ENCODE assay signal across 23 cellular contexts in genomic region chr5:138708761-138709160, GRCh38.
"Had no signal": no experiment of that assay in that cellular context is flagged by ENCODE, and none has a peak within 500 bp of the region (broad histone marks: within the 10 kb centered on the region; RNA-seq: fewer than 3 reads in every experiment).

No MANE protein-coding gene starts in this region.

- H3K36me3 Mint-ChIP-seq: activated CD8-positive, alpha-beta memory T cell treated with anti-CD3 and anti-CD28 coated beads, Interleukin-2, amount 10 ng/mL, durations not matched to agents 7 days and 5 days; activated naive CD8-positive, alpha-beta T cell treated with anti-CD3 and anti-CD28 coated beads, Interleukin-2, amount 10 ng/mL, durations not matched to agents 7 days and 5 days had no signal

- H3K9me3 Mint-ChIP-seq: activated naive CD8-positive, alpha-beta T cell treated with anti-CD3 and anti-CD28 coated beads, Interleukin-2, amount 10 ng/mL, durations not matched to agents 7 days and 5 days; activated T-cell treated with anti-CD3 and anti-CD28 coated beads, Interleukin-2, amount 50 U/mL, for 24 hours; activated T-helper 2 cell treated with anti-CD3 and anti-CD28 coated beads, Interferon-gamma antibody, Interleukin-2, Interleukin-4, amounts not matched to agents 10 μg/mL and 5 μg/mL and 100 μg/mL, durations not matched to agents 14 hours and 24 hours and 36 hours; stimulated activated naive CD8-positive, alpha-beta T cell treated with anti-CD3 and anti-CD28 coated beads, Interleukin-15, amount 100 ng/mL, for 72 hours had no signal

- H3K27me3 ChIP-seq: body of pancreas, suprapubic skin, upper lobe of left lung had no signal

- H3K4me1 Mint-ChIP-seq: activated CD4-positive, alpha-beta T cell treated with anti-CD3 and anti-CD28 coated beads for 36 hours; activated CD8-positive, alpha-beta memory T cell treated with anti-CD3 and anti-CD28 coated beads, Interleukin-2, amount 10 ng/mL, durations not matched to agents 7 days and 5 days; stimulated activated naive CD8-positive, alpha-beta T cell treated with anti-CD3 and anti-CD28 coated beads, Interleukin-15, amount 100 ng/mL, for 72 hours had no signal

- H3K27ac Mint-ChIP-seq: activated CD4-positive, alpha-beta T cell treated with anti-CD3 and anti-CD28 coated beads for 36 hours; activated CD8-positive, alpha-beta memory T cell treated with anti-CD3 and anti-CD28 coated beads, Interleukin-2, amount 10 ng/mL, durations not matched to agents 7 days and 5 days; activated naive CD8-positive, alpha-beta T cell treated with anti-CD3 and anti-CD28 coated beads, Interleukin-2, amount 10 ng/mL, durations not matched to agents 7 days and 5 days; activated T-cell treated with anti-CD3 and anti-CD28 coated beads, Interleukin-2, amount 50 U/mL, for 24 hours; activated T-helper 2 cell treated with anti-CD3 and anti-CD28 coated beads, Interferon-gamma antibody, Interleukin-2, Interleukin-4, amounts not matched to agents 10 μg/mL and 5 μg/mL and 100 μg/mL, durations not matched to agents 14 hours and 24 hours and 36 hours; stimulated activated naive CD8-positive, alpha-beta T cell treated with anti-CD3 and anti-CD28 coated beads, Interleukin-15, amount 100 ng/mL, for 72 hours had no signal

- DNase-seq: activated CD4-positive, alpha-beta T cell treated with anti-CD3 and anti-CD28 coated beads for 36 hours; activated CD4-positive, alpha-beta T cell treated with anti-CD3 and anti-CD28 coated beads, Interleukin-2, amount 50 U/mL, for 48 hours; activated CD8-positive, alpha-beta memory T cell treated with anti-CD3 and anti-CD28 coated beads, Interleukin-2, amount 10 ng/mL, durations not matched to agents 7 days and 5 days; activated naive CD4-positive, alpha-beta T cell treated with Interleukin-2 at 50 U/mL for 16 hours; activated naive CD8-positive, alpha-beta T cell treated with anti-CD3 and anti-CD28 coated beads, Interleukin-2, amount 10 ng/mL, durations not matched to agents 7 days and 5 days; activated T-cell treated with anti-CD3 and anti-CD28 coated beads, Interleukin-2, amount 50 U/mL, for 24 hours; amygdala; body of pancreas; central memory CD4-positive, alpha-beta T cell; foreskin melanocyte; head of caudate nucleus; left cardiac atrium; psoas muscle; right cardiac atrium; stimulated activated CD4-positive, alpha-beta T cell treated with anti-CD3 and anti-CD28 coated beads, Interleukin-15, amount 100 ng/mL, for 24 hours; stimulated activated CD4-positive, alpha-beta T cell treated with anti-CD3 and anti-CD28 coated beads, Interleukin-2, amount 100 ng/mL, for 48 hours; stimulated activated naive CD8-positive, alpha-beta T cell treated with anti-CD3 and anti-CD28 coated beads, Interleukin-15, amount 100 ng/mL, for 72 hours; upper lobe of left lung had no signal

- ATAC-seq: activated CD4-positive, alpha-beta T cell treated with anti-CD3 and anti-CD28 coated beads for 36 hours; activated CD8-positive, alpha-beta memory T cell treated with anti-CD3 and anti-CD28 coated beads, Interleukin-2, amount 10 ng/mL, durations not matched to agents 7 days and 5 days; body of pancreas; left cardiac atrium; psoas muscle; right cardiac atrium; stimulated activated naive CD8-positive, alpha-beta T cell treated with anti-CD3 and anti-CD28 coated beads, Interleukin-15, amount 100 ng/mL, for 72 hours had no signal

- H3K9me3 ChIP-seq: body of pancreas, psoas muscle, suprapubic skin, upper lobe of left lung had no signal

- H3K4me3 Mint-ChIP-seq: activated CD4-positive, alpha-beta T cell treated with anti-CD3 and anti-CD28 coated beads for 36 hours; activated CD8-positive, alpha-beta memory T cell treated with anti-CD3 and anti-CD28 coated beads, Interleukin-2, amount 10 ng/mL, durations not matched to agents 7 days and 5 days; activated naive CD8-positive, alpha-beta T cell treated with anti-CD3 and anti-CD28 coated beads, Interleukin-2, amount 10 ng/mL, durations not matched to agents 7 days and 5 days; activated T-cell treated with anti-CD3 and anti-CD28 coated beads, Interleukin-2, amount 50 U/mL, for 24 hours; stimulated activated naive CD8-positive, alpha-beta T cell treated with anti-CD3 and anti-CD28 coated beads, Interleukin-15, amount 100 ng/mL, for 72 hours had no signal

- H3K4me1 ChIP-seq: psoas muscle, suprapubic skin, upper lobe of left lung had no signal

- FAIRE-seq: colon, islet of Langerhans had no signal

- H3K4me3 ChIP-seq: body of pancreas, psoas muscle, skin epidermis, suprapubic skin, upper lobe of left lung had no signal

- H3K36me3 ChIP-seq: suprapubic skin, upper lobe of left lung had no signal

- H3K27ac ChIP-seq: body of pancreas, psoas muscle, skin epidermis, suprapubic skin, upper lobe of left lung had no signal
